ENCODE assay signal across 1 cellular context in the genomic region with DNA sequence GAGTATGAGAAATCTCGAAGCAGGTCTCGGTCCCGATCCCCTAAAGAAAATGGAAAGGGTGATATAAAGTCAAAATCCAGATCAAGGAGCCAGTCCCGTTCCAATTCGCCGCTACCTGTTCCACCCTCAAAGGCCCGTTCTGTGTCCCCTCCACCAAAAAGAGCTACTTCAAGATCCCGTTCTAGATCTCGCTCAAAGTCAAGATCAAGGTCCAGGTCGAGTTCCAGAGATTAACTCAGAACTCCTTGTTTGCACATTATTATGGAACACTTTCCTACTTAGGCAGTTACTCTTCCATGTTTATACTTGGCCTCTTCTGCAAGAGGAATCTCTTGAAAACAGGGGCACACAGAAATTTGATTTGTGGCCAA.
TF ChIP-seq lines count a peak whose summit lies in the region.

No MANE protein-coding gene starts in this region.

TF ChIP-seq in HepG2, 621 proteins besides CTCF, POLR2A, EP300 and RAD21 (continued from another document):
- TF ChIP-seq, protein P1, sequence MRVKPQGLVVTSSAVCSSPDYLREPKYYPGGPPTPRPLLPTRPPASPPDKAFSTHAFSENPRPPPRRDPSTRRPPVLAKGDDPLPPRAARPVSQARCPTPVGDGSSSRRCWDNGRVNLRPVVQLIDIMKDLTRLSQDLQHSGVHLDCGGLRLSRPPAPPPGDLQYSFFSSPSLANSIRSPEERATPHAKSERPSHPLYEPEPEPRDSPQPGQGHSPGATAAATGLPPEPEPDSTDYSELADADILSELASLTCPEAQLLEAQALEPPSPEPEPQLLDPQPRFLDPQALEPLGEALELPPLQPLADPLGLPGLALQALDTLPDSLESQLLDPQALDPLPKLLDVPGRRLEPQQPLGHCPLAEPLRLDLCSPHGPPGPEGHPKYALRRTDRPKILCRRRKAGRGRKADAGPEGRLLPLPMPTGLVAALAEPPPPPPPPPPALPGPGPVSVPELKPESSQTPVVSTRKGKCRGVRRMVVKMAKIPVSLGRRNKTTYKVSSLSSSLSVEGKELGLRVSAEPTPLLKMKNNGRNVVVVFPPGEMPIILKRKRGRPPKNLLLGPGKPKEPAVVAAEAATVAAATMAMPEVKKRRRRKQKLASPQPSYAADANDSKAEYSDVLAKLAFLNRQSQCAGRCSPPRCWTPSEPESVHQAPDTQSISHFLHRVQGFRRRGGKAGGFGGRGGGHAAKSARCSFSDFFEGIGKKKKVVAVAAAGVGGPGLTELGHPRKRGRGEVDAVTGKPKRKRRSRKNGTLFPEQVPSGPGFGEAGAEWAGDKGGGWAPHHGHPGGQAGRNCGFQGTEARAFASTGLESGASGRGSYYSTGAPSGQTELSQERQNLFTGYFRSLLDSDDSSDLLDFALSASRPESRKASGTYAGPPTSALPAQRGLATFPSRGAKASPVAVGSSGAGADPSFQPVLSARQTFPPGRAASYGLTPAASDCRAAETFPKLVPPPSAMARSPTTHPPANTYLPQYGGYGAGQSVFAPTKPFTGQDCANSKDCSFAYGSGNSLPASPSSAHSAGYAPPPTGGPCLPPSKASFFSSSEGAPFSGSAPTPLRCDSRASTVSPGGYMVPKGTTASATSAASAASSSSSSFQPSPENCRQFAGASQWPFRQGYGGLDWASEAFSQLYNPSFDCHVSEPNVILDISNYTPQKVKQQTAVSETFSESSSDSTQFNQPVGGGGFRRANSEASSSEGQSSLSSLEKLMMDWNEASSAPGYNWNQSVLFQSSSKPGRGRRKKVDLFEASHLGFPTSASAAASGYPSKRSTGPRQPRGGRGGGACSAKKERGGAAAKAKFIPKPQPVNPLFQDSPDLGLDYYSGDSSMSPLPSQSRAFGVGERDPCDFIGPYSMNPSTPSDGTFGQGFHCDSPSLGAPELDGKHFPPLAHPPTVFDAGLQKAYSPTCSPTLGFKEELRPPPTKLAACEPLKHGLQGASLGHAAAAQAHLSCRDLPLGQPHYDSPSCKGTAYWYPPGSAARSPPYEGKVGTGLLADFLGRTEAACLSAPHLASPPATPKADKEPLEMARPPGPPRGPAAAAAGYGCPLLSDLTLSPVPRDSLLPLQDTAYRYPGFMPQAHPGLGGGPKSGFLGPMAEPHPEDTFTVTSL (CRISPR knock-in tag; IDR thresholded peaks at IDR 0.05; ENCODE audit: borderline replicate concordance): no peak
- TF ChIP-seq MEF2D (CRISPR knock-in tag; IDR thresholded peaks at IDR 0.05) (no peak), NR2F1 (CRISPR knock-in tag; IDR thresholded peaks at IDR 0.05) (no peak), POLR2G (IDR thresholded peaks at IDR 0.05; ENCODE audit: low read depth, low read length) (peak; percentile 53), ZBTB38 (CRISPR knock-in tag; IDR thresholded peaks at IDR 0.05) (peak; percentile 43; the same call in 1 of the 2 replicates), POLR2AphosphoS2 (IDR thresholded peaks at IDR 0.05; ENCODE audit: low read depth, low read length) (0 out of 2 replicates have a peak, but pooled peaks have one; percentile 25), ZNF644 (CRISPR knock-in tag; IDR thresholded peaks at IDR 0.05; ENCODE audit: low read depth) (peak; percentile 66; the same call in 1 of the 2 replicates), ZNF20 (CRISPR knock-in tag; IDR thresholded peaks at IDR 0.05) (no peak), SETDB1 (CRISPR knock-in tag; IDR thresholded peaks at IDR 0.05; ENCODE audit: borderline replicate concordance) (no peak), ZNF775 (CRISPR knock-in tag; IDR thresholded peaks at IDR 0.05; ENCODE audit: borderline replicate concordance) (no peak), FOXO1 (CRISPR knock-in tag; IDR thresholded peaks at IDR 0.05) (no peak), KLF15 (CRISPR knock-in tag; IDR thresholded peaks at IDR 0.05; ENCODE audit: borderline replicate concordance) (no peak)
